In the genomic region with DNA sequence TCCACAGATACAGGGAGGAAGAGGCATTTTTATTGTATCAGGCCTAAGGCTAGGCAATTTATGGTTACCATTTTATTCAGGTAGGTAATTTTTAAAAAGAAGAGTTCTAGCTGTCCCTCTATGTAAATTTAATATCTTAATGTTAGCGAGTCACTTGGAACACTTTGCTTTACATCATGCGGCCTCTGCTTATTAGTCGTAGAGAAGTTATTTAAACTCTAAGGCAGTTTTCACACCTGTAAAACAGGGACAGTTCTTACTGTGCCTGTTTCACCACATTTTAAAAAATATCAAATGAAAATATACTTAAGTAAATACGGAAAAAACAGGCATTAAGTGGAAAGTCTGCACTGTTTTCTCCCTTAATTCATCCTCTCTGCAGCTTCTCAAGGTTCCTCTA, we compare ENCODE assay signal across 18 cellular contexts.
"Had no signal": no experiment of that assay in that cellular context is flagged by ENCODE, and none has a peak within 500 bp of the region (broad histone marks: within the 10 kb centered on the region; RNA-seq: fewer than 3 reads in every experiment).

No MANE protein-coding gene starts in this region.

- H3K4me3 ChIP-seq: body of pancreas, colonic mucosa, esophagus squamous epithelium, right atrium auricular region had no signal

- DNase-seq: activated CD4-positive, CD25-positive, alpha-beta regulatory T cell treated with anti-CD3 and anti-CD28 coated beads, Interleukin-2, amount 50 U/mL, for 72 hours; activated CD8-positive, alpha-beta memory T cell treated with anti-CD3 and anti-CD28 coated beads, Interleukin-2, amount 50 U/mL, for 48 hours; amniotic stem cell; body of pancreas; central memory CD4-positive, alpha-beta T cell; colonic mucosa; esophagus squamous epithelium; hippocampal formation; left ventricle myocardium superior; mesendoderm; occipital lobe; stimulated activated CD4-positive, alpha-beta T cell treated with anti-CD3 and anti-CD28 coated beads, Interleukin-15, amount 100 ng/mL, for 24 hours; stimulated activated CD4-positive, alpha-beta T cell treated with anti-CD3 and anti-CD28 coated beads, Interleukin-4, amount 100 ng/mL, for 24 hours; stimulated activated naive CD4-positive, alpha-beta T cell treated with Interleukin-2 at 50 U/mL for 16 hours had no signal

- H3K27me3 ChIP-seq: body of pancreas, colonic mucosa, esophagus squamous epithelium, right atrium auricular region had no signal

- H3K4me1 Mint-ChIP-seq: nephron had no signal

- H3K27ac Mint-ChIP-seq: nephron, type B pancreatic cell had no signal

- H3K4me3 Mint-ChIP-seq: activated T-helper 1 cell treated with anti-CD3 and anti-CD28 coated beads, Interleukin-12 subunit alpha, Interleukin-12 subunit beta, Interleukin-2, Interleukin-4 antibody, amounts not matched to agents 30 ng/mL and 10 ng/mL and 1 ng/mL, durations not matched to agents 14 hours and 24 hours and 36 hours; nephron; type B pancreatic cell had no signal

- H3K4me1 ChIP-seq: body of pancreas, colonic mucosa, esophagus squamous epithelium, right atrium auricular region had no signal

- H3K9me3 ChIP-seq: body of pancreas, colonic mucosa, esophagus squamous epithelium, right atrium auricular region had no signal

- H3K36me3 ChIP-seq: colonic mucosa, right atrium auricular region had no signal

- ATAC-seq: body of pancreas, left ventricle myocardium superior had no signal

- H3K27me3 Mint-ChIP-seq: type B pancreatic cell had no signal

- H3K9me3 Mint-ChIP-seq: activated T-helper 1 cell treated with anti-CD3 and anti-CD28 coated beads, Interleukin-12 subunit alpha, Interleukin-12 subunit beta, Interleukin-2, Interleukin-4 antibody, amounts not matched to agents 30 ng/mL and 10 ng/mL and 1 ng/mL, durations not matched to agents 14 hours and 24 hours and 36 hours; nephron; type B pancreatic cell had no signal

- H3K27ac ChIP-seq: body of pancreas, colonic mucosa, esophagus squamous epithelium, right atrium auricular region had no signal
